In genomic region chr16:21556943-21557295, GRCh38 we compare ENCODE assay signal across 8 cellular contexts. TPM values are rescaled to one million over a fixed set of nuclear protein-coding genes. Genes with fewer than 3 reads are reported as not detected.
DNase-seq lines count a peak whose midpoint lies in the region; ATAC-seq and TF ChIP-seq lines count a peak whose summit lies in the region.
"Not testable (repeated sequence)": the region's sequence is repeated elsewhere in the genome, so short reads cannot be mapped to it uniquely, and the experiment has no call there.

No MANE protein-coding gene starts in this region.

- TF ChIP-seq CTCF in OCI-LY1 (IDR thresholded peaks at IDR 0.05; ENCODE audit: low read length); brain (conservative IDR thresholded peaks at IDR 0.05); lower lobe of right lung (IDR thresholded peaks at IDR 0.05): not testable (repeated sequence)

- H4K20me1 ChIP-seq in GM23248 (ENCODE audit: insufficient read depth); OCI-LY1 (ENCODE audit: insufficient read depth, low read length): not testable (repeated sequence)

- not testable (repeated sequence) for H3K4me1 ChIP-seq in GM23248 (ENCODE audit: insufficient read depth)
- H3K4me1 ChIP-seq in OCI-LY1 (ENCODE audit: insufficient read depth, low read length, severe bottlenecking) (peaks cover 38% of the 10 kb centered on the region), lower lobe of right lung (peaks cover 11% of the 10 kb centered on the region), skeletal muscle satellite cell (ENCODE audit: control insufficient read depth, insufficient read depth, low read length) (peaks cover 17% of the 10 kb centered on the region)

- H3K9me2 ChIP-seq in GM23248 (ENCODE audit: insufficient read depth); OCI-LY1 (ENCODE audit: low read depth, low read length): not testable (repeated sequence)

- not testable (repeated sequence) for H3K79me2 ChIP-seq in GM23248 (ENCODE audit: insufficient read depth); OCI-LY1 (ENCODE audit: insufficient read depth, low read length)

- peaks cover 17% of the 10 kb centered on the region for H3K27me3 Mint-ChIP-seq in brain

- H3K4me3 ChIP-seq in GM23248 (peak overlapping the region; percentile 39), OCI-LY1 (ENCODE audit: low read depth, low read length, poor library complexity, severe bottlenecking) (peak overlapping the region; percentile 11), skeletal muscle satellite cell (ENCODE audit: low read length) (peak overlapping the region; percentile 40)
- H3K4me3 ChIP-seq in lower lobe of right lung: not testable (repeated sequence)

- peak overlapping the region in 3 of 5 experiments; percentile 53 to 81 (median 68) for H3K27ac Mint-ChIP-seq in brain

- H3K27me3 ChIP-seq in GM23248 (replicated peaks; ENCODE audit: insufficient read depth); OCI-LY1 (ENCODE audit: insufficient read depth, low read length); skeletal muscle satellite cell (ENCODE audit: control insufficient read depth, insufficient read depth, low read length): not testable (repeated sequence)
- peaks cover 15% of the 10 kb centered on the region for H3K27me3 ChIP-seq in lower lobe of right lung (ENCODE audit: low read depth)

- WGBS in GM23248 (ENCODE audit: low coverage in 1 of 2, low lambda C conversion rate in 2 of 2, missing lambda C conversion rate in 2 of 2), 2 experiments: 4 to 7% methylated on average over 11 to 12 of the region's 12 CpGs

- not testable (repeated sequence) for H3F3A ChIP-seq in GM23248 (ENCODE audit: insufficient read depth); OCI-LY1 (ENCODE audit: insufficient read depth, low read length)

- not testable (repeated sequence) for H3K36me3 Mint-ChIP-seq in brain

- peak overlapping the region; percentile 64 for H2AFZ ChIP-seq in GM23248
- peak overlapping the region; percentile 80 for H2AFZ ChIP-seq in OCI-LY1 (ENCODE audit: low read length)

- intact Hi-C loops in Right ventricle myocardium superior (cut with DNase I): loop anchor here (10.0 kb wide), 2 partner anchors 252 to 372 kb away; no protein-coding TSS in a partner anchor
- intact Hi-C loops in lower lobe of right lung (cut with DNase I): not testable (repeated sequence)

- H3K9me3 ChIP-seq in GM23248 (ENCODE audit: low read depth); OCI-LY1 (ENCODE audit: low read length); lower lobe of right lung; skeletal muscle satellite cell (replicated peaks; ENCODE audit: low read length): not testable (repeated sequence)

- not testable (repeated sequence) for H3K27ac ChIP-seq in GM23248; OCI-LY1 (ENCODE audit: low read depth, low read length, poor library complexity, severe bottlenecking); lower lobe of right lung

- H3K4me2 ChIP-seq in GM23248 (ENCODE audit: unreplicated experiment): peak overlapping the region; percentile 67
- peak overlapping the region; percentile 53 for H3K4me2 ChIP-seq in OCI-LY1 (ENCODE audit: low read length)
- peak overlapping the region; percentile 72 for H3K4me2 ChIP-seq in skeletal muscle satellite cell (ENCODE audit: low read length)

- H3K4me3 Mint-ChIP-seq in brain: peak overlapping the region in 1 of 5 experiments; percentile 41

- not testable (repeated sequence) for DNase-seq in GM23248
- peak; percentile 49 for DNase-seq in NCI-H2081 treated with DMSO at 0.1 percent for 48 hours (lab: John Stamatoyannopoulos, UW)
- peak; percentile 47 for DNase-seq in Right ventricle myocardium superior
- peak; percentile 36 for DNase-seq in lower lobe of right lung
- peak; percentile 44 for DNase-seq in ureter (ENCODE audit: low spot score)

- in situ Hi-C loops in GM23248 (cut with MboI): not testable (repeated sequence)

- H3K9ac ChIP-seq in GM23248: peak overlapping the region; percentile 45; the same call in 1 of the 2 replicates
- H3K9ac ChIP-seq in OCI-LY1 (ENCODE audit: low read length): not testable (repeated sequence)
- peak overlapping the region; percentile 57 for H3K9ac ChIP-seq in skeletal muscle satellite cell (ENCODE audit: low read depth, low read length)

- not testable (repeated sequence) for H3K36me3 ChIP-seq in GM23248 (ENCODE audit: low read depth); OCI-LY1 (ENCODE audit: insufficient read depth, low read length); lower lobe of right lung; skeletal muscle satellite cell (ENCODE audit: insufficient read depth, low read length)

- H3K4me1 Mint-ChIP-seq in brain: peaks cover 36% of the 10 kb centered on the region

- ATAC-seq in Right ventricle myocardium superior (ENCODE audit: poor library complexity): peak; percentile 18
- not testable (repeated sequence) for ATAC-seq in lower lobe of right lung

- H3K9me3 Mint-ChIP-seq in brain: not testable (repeated sequence)

RNA-seq across cellular contexts. Expression of gene METTL9, which starts 42.5 kb away (rescaled TPM):
- total RNA-seq in GM23248 (2014; rRNA removed; shearing (Covaris generic)): 326 and 344 TPM in 2 replicates
- polyA plus RNA-seq in GM23248 (2016; fragmentation: Nextera tagmentation; extraction: Ambion mirVana): 267 and 273 TPM in 2 replicates
- polyA plus RNA-seq in brain (ENCODE audit: insufficient read depth, low read depth, low replicate concordance): 122 TPM
- total RNA-seq in Right ventricle myocardium superior: 47.4 TPM
- 74.1 TPM for total RNA-seq in lower lobe of right lung
- total RNA-seq in skeletal muscle satellite cell (2012; rRNA removed): 218 and 323 TPM in 2 replicates
- 80.3 TPM for total RNA-seq in ureter
